8 cellular contexts compared by ENCODE assay signal in the genomic region with DNA sequence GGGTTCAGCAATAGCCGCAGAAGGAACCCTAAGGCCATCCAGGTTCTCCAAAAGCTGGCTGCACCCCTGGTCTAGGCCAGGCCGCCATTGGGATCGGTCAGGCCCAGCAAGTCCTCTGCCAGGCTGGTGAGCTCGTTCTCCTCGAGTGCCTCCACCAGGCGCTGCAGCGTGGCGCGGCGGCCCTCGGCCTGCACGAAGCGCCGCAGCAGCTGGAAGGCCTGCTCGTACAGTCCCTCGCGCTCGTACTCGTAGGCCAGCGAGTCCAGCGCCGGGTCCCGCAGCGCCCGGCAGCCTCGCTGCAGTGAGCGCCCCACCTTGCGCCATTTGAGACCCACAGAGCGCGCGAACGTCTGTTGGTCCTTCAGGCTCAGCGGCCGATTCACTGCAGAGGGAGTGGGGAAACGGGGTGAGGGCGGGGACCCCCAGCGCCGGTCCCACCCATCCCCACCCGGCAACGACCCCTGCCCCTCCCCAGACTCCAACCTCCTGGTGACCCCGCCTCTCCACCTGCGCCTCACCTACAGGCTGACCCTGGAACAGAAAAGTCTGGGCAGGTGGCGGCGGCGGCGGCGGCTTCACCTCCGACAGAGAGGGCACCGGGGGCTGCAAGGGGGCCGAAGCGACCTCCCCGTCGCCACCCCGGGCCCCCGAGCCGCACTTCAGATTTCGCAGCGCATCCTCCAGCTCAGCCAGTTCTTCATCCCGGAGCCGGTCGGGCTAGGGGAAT. TPM values are rescaled to one million over a fixed set of nuclear protein-coding genes. Genes with fewer than 3 reads are reported as not detected.
DNase-seq lines count a peak whose midpoint lies in the region; ATAC-seq and TF ChIP-seq lines count a peak whose summit lies in the region.

No MANE protein-coding gene starts in this region.

- TF ChIP-seq CTCF in breast epithelium (IDR thresholded peaks at IDR 0.05) (no peak), MCF 10A (IDR thresholded peaks at IDR 0.05; ENCODE audit: unreplicated experiment) (no peak), suprapubic skin (IDR thresholded peaks at IDR 0.05) (no peak)

- POLR2A ChIA-PET in MCF 10A (lab: Yijun Ruan, JAX) = interaction anchor here (0.5 to 0.8 kb wide), 6 partner anchors 52 to 407 kb away, joined by 3 to 4 read pairs (median 4); a partner anchor contains a TSS
- POLR2A ChIA-PET in activated CD4-positive, alpha-beta memory T cell treated with anti-CD3 and anti-CD28 coated beads for 36 hours (lab: Charles Lee) = interaction anchor here (1.1 to 1.7 kb wide), 6 partner anchors 9 to 141 kb away, joined by 3 to 8 read pairs (median 4); a partner anchor contains a TSS

- no TSS peak for BruUV-seq in MCF 10A (replicated peaks; lab: Mats Ljungman, UMichigan)

- H3K9ac ChIP-seq in iPS-20b (ENCODE audit: low read depth, low read length) = no peak overlapping the region

- H3K4me1 Mint-ChIP-seq in MCF 10A (ENCODE audit: insufficient read depth, unreplicated experiment) = peaks cover 14% of the 10 kb centered on the region
- H3K4me1 Mint-ChIP-seq in activated CD4-positive, alpha-beta memory T cell treated with anti-CD3 and anti-CD28 coated beads for 36 hours (ENCODE audit: low read depth) = peaks cover 56% of the 10 kb centered on the region

- H3K36me3 Mint-ChIP-seq in MCF 10A (ENCODE audit: insufficient read depth, unreplicated experiment) = peaks cover 7% of the 10 kb centered on the region
- peaks cover 5% of the 10 kb centered on the region for H3K36me3 Mint-ChIP-seq in activated CD4-positive, alpha-beta memory T cell treated with anti-CD3 and anti-CD28 coated beads for 36 hours

- H3K36me3 ChIP-seq in breast epithelium = no peaks in the 10 kb centered on the region
- H3K36me3 ChIP-seq in iPS-20b (ENCODE audit: insufficient read depth, low read depth, low read length) = no peaks in the 10 kb centered on the region
- H3K36me3 ChIP-seq in suprapubic skin = no peaks in the 10 kb centered on the region

- no peak overlapping the region for H3K27ac ChIP-seq in breast epithelium
- H3K27ac ChIP-seq in iPS-20b (ENCODE audit: low read length) = no peak overlapping the region
- no peak overlapping the region for H3K27ac ChIP-seq in suprapubic skin

- no peak overlapping the region for H3K27ac Mint-ChIP-seq in MCF 10A (ENCODE audit: low read depth, unreplicated experiment)
- H3K27ac Mint-ChIP-seq in activated CD4-positive, alpha-beta memory T cell treated with anti-CD3 and anti-CD28 coated beads for 36 hours = no peak overlapping the region

- TF ChIP-seq EP300 in suprapubic skin (IDR thresholded peaks at IDR 0.05) = no peak

- H3K4me1 ChIP-seq in breast epithelium (peaks cover 0 to 9% of the 10 kb centered on the region in 2 donors), iPS-20b (ENCODE audit: insufficient read depth, low read length) (peaks cover 4% of the 10 kb centered on the region; the same call in 1 of the 2 replicates), suprapubic skin (peaks cover 53% of the 10 kb centered on the region)

- no peaks in the 10 kb centered on the region for H3K27me3 ChIP-seq in breast epithelium
- peaks cover 100% of the 10 kb centered on the region for H3K27me3 ChIP-seq in iPS-20b (ENCODE audit: insufficient read depth, low read length)
- H3K27me3 ChIP-seq in suprapubic skin = no peaks in the 10 kb centered on the region

- CTCF ChIA-PET in MCF 10A (lab: Yijun Ruan, JAX) = interaction anchor here (0.5 to 5.1 kb wide), 22 partner anchors 8 to 262 kb away, joined by 3 to 29 read pairs (median 4); a partner anchor contains a TSS
- CTCF ChIA-PET in activated CD4-positive, alpha-beta memory T cell treated with anti-CD3 and anti-CD28 coated beads for 36 hours (lab: Charles Lee) = interaction anchor here (0.6 to 14.8 kb wide), 76 partner anchors 7 to 360 kb away, joined by 3 to 350 read pairs (median 6); a partner anchor contains a TSS

- intact Hi-C loops in breast epithelium (cut with DNase I; ENCODE audit: low total_unique reads) (no loop called here), MCF 10A (cut with micrococcal nuclease) (loop anchor here (1.0 kb wide), 2 partner anchors 136 to 177 kb away; no protein-coding TSS in a partner anchor)
- intact Hi-C loops in activated CD4-positive, alpha-beta memory T cell treated with anti-CD3 and anti-CD28 coated beads for 36 hours (cut with micrococcal nuclease) = loop anchor here (5.0 kb wide), 1 partner anchor 47 kb away; a partner anchor contains a TSS

- H3K9me3 ChIP-seq in breast epithelium = no peaks in the 10 kb centered on the region
- H3K9me3 ChIP-seq in iPS-20b (ENCODE audit: insufficient read depth, low read depth, low read length) = no peaks in the 10 kb centered on the region
- H3K9me3 ChIP-seq in suprapubic skin = no peaks in the 10 kb centered on the region

- H3K4me3 ChIP-seq in breast epithelium (peak overlapping the region in 2 of 3 donors; percentile 15 to 57), iPS-20b (ENCODE audit: low read length) (peak overlapping the region; percentile 52; the same call in 1 of the 2 replicates), suprapubic skin (peak overlapping the region; percentile 33)

- TF ChIP-seq POLR2A in breast epithelium (IDR thresholded peaks at IDR 0.05) (no peak), suprapubic skin (IDR thresholded peaks at IDR 0.05) (no peak)

- ATAC-seq in GM18858 (IDR thresholded peaks at IDR 0.05; ENCODE audit: unreplicated experiment) = no peak

- no peak overlapping the region for H3K4me3 Mint-ChIP-seq in MCF 10A (ENCODE audit: unreplicated experiment)
- peak overlapping the region; percentile 68 for H3K4me3 Mint-ChIP-seq in activated CD4-positive, alpha-beta memory T cell treated with anti-CD3 and anti-CD28 coated beads for 36 hours

- DNase-seq in breast epithelium (ENCODE audit: low spot score in 2 of 2) = no peak
- no peak for DNase-seq in MCF 10A (ENCODE audit: unreplicated experiment)
- DNase-seq in activated CD4-positive, alpha-beta memory T cell treated with anti-CD3 and anti-CD28 coated beads for 36 hours = no peak
- peak in 1 of 2 donors; percentile 69 for DNase-seq in suprapubic skin (ENCODE audit: low spot score in 2 of 2)
- DNase-seq in superior temporal gyrus (ENCODE audit: extremely low spot score) = no peak
- no peak for DNase-seq in NCI-H1048 (lab: John Stamatoyannopoulos, UW)

- no peaks in the 10 kb centered on the region for H3K9me3 Mint-ChIP-seq in MCF 10A (ENCODE audit: unreplicated experiment)
- no peaks in the 10 kb centered on the region for H3K9me3 Mint-ChIP-seq in activated CD4-positive, alpha-beta memory T cell treated with anti-CD3 and anti-CD28 coated beads for 36 hours

- WGBS in suprapubic skin = 70% methylated on average over 2 of the region's 61 CpGs

- no peaks in the 10 kb centered on the region for H3K27me3 Mint-ChIP-seq in MCF 10A (ENCODE audit: insufficient read depth, unreplicated experiment)
- no peaks in the 10 kb centered on the region for H3K27me3 Mint-ChIP-seq in activated CD4-positive, alpha-beta memory T cell treated with anti-CD3 and anti-CD28 coated beads for 36 hours

RNA-seq across cellular contexts. Expression of a gene that starts 3.9 kb away (rescaled TPM):
- 10 to 100 TPM in 2 of 3 donors, 1 to 10 TPM in 1; 7.8 to 13.3 (median 11.1) TPM for total RNA-seq in breast epithelium
- total RNA-seq in MCF 10A (2022) = 0.84 and 1.9 TPM in 2 replicates
- total RNA-seq in activated CD4-positive, alpha-beta memory T cell treated with anti-CD3 and anti-CD28 coated beads for 36 hours = 1 to 10 TPM; 5.1 to 5.6 TPM
- total RNA-seq in suprapubic skin = 1 to 10 TPM; 7.5 to 9.7 (median 9.0) TPM

RNA-seq across cellular contexts. Expression of a gene that starts 5.0 kb away (rescaled TPM):
- total RNA-seq in breast epithelium (10 to 100 TPM; 35.1 to 42.6 (median 36.4) TPM), MCF 10A (2022) (12.9 and 13.3 TPM in 2 replicates), suprapubic skin (10 to 100 TPM; 25.9 to 34.4 (median 28.7) TPM)
- 10 to 100 TPM; 41.7 to 43.2 TPM for total RNA-seq in activated CD4-positive, alpha-beta memory T cell treated with anti-CD3 and anti-CD28 coated beads for 36 hours

RNA-seq across cellular contexts. Expression of a gene that starts 5.0 kb away (rescaled TPM):
- total RNA-seq in breast epithelium = 10 to 100 TPM; 19.5 to 60.0 (median 40.1) TPM
- 15.9 and 17.2 TPM in 2 replicates for total RNA-seq in MCF 10A (2022)
- total RNA-seq in activated CD4-positive, alpha-beta memory T cell treated with anti-CD3 and anti-CD28 coated beads for 36 hours = 10 to 100 TPM; 24.1 to 25.7 TPM
- total RNA-seq in suprapubic skin = 100 to 1,000 TPM in 1 of 4 donors, 10 to 100 TPM in 3; 45.0 to 134 (median 58.8) TPM

RNA-seq across cellular contexts. Expression of a gene that starts 9.8 kb away (rescaled TPM):
- 100 to 1,000 TPM in 1 of 3 donors, 10 to 100 TPM in 2; 46.9 to 113 (median 62.5) TPM for total RNA-seq in breast epithelium
- 34.3 and 34.8 TPM in 2 replicates for total RNA-seq in MCF 10A (2022)
- 10 to 100 TPM; 34.8 to 36.1 TPM for total RNA-seq in activated CD4-positive, alpha-beta memory T cell treated with anti-CD3 and anti-CD28 coated beads for 36 hours
- 100 to 1,000 TPM in 2 of 4 donors, 10 to 100 TPM in 2; 56.5 to 351 (median 102) TPM for total RNA-seq in suprapubic skin

RNA-seq across cellular contexts. Expression of a gene that starts 15.6 kb away (rescaled TPM):
- total RNA-seq in breast epithelium = 10 to 100 TPM; 39.7 to 87.7 (median 45.9) TPM
- 49.8 and 65.7 TPM in 2 replicates for total RNA-seq in MCF 10A (2022)
- total RNA-seq in activated CD4-positive, alpha-beta memory T cell treated with anti-CD3 and anti-CD28 coated beads for 36 hours = 10 to 100 TPM; 14.8 to 20.1 TPM
- 100 to 1,000 TPM in 2 of 4 donors, 10 to 100 TPM in 2; 64.3 to 116 (median 90.5) TPM for total RNA-seq in suprapubic skin
